ENCODE assay signal across 21 cellular contexts in genomic region chr10:123325663-123326175, GRCh38.
"Had no signal": no experiment of that assay in that cellular context is flagged by ENCODE, and none has a peak within 500 bp of the region (broad histone marks: within the 10 kb centered on the region; RNA-seq: fewer than 3 reads in every experiment).

No MANE protein-coding gene starts in this region.

- DNase-seq: activated CD4-positive, alpha-beta T cell treated with anti-CD3 and anti-CD28 coated beads for 4 hours; activated CD4-positive, alpha-beta T cell treated with anti-CD3 and anti-CD28 coated beads, Interleukin-2, amount 50 U/mL, for 4 hours; activated CD8-positive, alpha-beta memory T cell treated with anti-CD3 and anti-CD28 coated beads, Interleukin-2, amount 10 ng/mL, durations not matched to agents 7 days and 5 days; activated gamma-delta T cell treated with Interleukin-2 at 50 U/mL for 16 hours; activated naive CD4-positive, alpha-beta T cell treated with anti-CD3 and anti-CD28 coated beads, Interleukin-2, amount 50 U/mL, for 16 hours; activated T-cell treated with anti-CD3 and anti-CD28 coated beads, Interleukin-2, amount 50 U/mL, for 24 hours; brain microvascular endothelial cell; KBM-7; NCI-H1048; NCI-H146; NCI-H187 treated with DMSO at 0.1 percent for 48 hours; NCI-H2081 treated with DMSO at 0.1 percent for 48 hours; NCI-H446; NCI-H524; PC-3; SHP77 treated with DMSO at 0.1 percent for 48 hours had no signal

- H3K36me3 ChIP-seq: brain microvascular endothelial cell, cardiac muscle cell had no signal

- H3K9me3 Mint-ChIP-seq: activated T-helper 2 cell treated with anti-CD3 and anti-CD28 coated beads, Interferon-gamma antibody, Interleukin-2, Interleukin-4, amounts not matched to agents 10 μg/mL and 5 μg/mL and 100 μg/mL, durations not matched to agents 14 hours and 24 hours and 36 hours had no signal

- H3K27me3 Mint-ChIP-seq: activated CD8-positive, alpha-beta memory T cell treated with anti-CD3 and anti-CD28 coated beads, Interleukin-2, amount 10 ng/mL, durations not matched to agents 7 days and 5 days had no signal

- H3K27me3 ChIP-seq: brain microvascular endothelial cell, cardiac muscle cell had no signal

- H3K27ac ChIP-seq: brain microvascular endothelial cell, cardiac muscle cell had no signal

- FAIRE-seq: RCC 7860 had no signal

- H3K27ac Mint-ChIP-seq: activated CD8-positive, alpha-beta memory T cell treated with anti-CD3 and anti-CD28 coated beads, Interleukin-2, amount 10 ng/mL, durations not matched to agents 7 days and 5 days; activated T-cell treated with anti-CD3 and anti-CD28 coated beads, Interleukin-2, amount 50 U/mL, for 24 hours; activated T-helper 2 cell treated with anti-CD3 and anti-CD28 coated beads, Interferon-gamma antibody, Interleukin-2, Interleukin-4, amounts not matched to agents 10 μg/mL and 5 μg/mL and 100 μg/mL, durations not matched to agents 14 hours and 24 hours and 36 hours; T-helper 1 cell treated with Interleukin-12 subunit alpha and Interleukin-12 subunit beta and Interleukin-4 antibody, amounts not matched to agents 30 μg/mL and 1 μg/mL, for 36 hours had no signal

- H3K4me3 Mint-ChIP-seq: activated CD8-positive, alpha-beta memory T cell treated with anti-CD3 and anti-CD28 coated beads, Interleukin-2, amount 10 ng/mL, durations not matched to agents 7 days and 5 days; activated T-cell treated with anti-CD3 and anti-CD28 coated beads, Interleukin-2, amount 50 U/mL, for 24 hours; T-helper 1 cell treated with Interleukin-12 subunit alpha and Interleukin-12 subunit beta and Interleukin-4 antibody, amounts not matched to agents 30 μg/mL and 1 μg/mL, for 36 hours had no signal

- H3K4me3 ChIP-seq: cardiac muscle cell had no signal

- ATAC-seq: activated CD4-positive, CD25-positive, alpha-beta regulatory T cell treated with anti-CD3 and anti-CD28 coated beads, Interleukin-2, amount 50 U/mL, for 24 hours; activated CD8-positive, alpha-beta memory T cell treated with anti-CD3 and anti-CD28 coated beads, Interleukin-2, amount 10 ng/mL, durations not matched to agents 7 days and 5 days; PC-3 had no signal
